Comparison of ENCODE assay signal across 31 cellular contexts in the genomic region with DNA sequence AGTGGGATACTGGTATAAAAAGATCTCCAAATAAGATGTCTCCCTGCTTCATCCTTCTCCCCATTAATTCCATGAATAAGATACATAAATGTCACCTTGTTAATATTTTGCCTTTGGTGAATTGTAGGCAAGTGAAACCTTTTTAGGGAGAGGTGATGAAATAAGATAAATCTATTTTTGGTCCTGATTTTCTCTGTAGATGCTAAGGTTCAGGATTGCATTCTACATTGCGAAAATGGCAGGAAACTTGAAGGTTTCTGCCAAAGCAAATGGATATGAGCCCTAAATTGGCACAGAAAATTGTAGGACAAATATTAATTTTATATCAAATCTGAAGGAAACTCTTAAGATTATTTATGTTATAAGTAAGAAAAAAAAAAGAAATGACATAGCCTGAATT.
"Had no signal": no experiment of that assay in that cellular context is flagged by ENCODE, and none has a peak within 500 bp of the region (broad histone marks: within the 10 kb centered on the region; RNA-seq: fewer than 3 reads in every experiment).

No MANE protein-coding gene starts in this region.

- ATAC-seq: natural killer cell; psoas muscle; right cardiac atrium; sciatic nerve; stimulated activated memory B cell treated with anti-CD40 and anti-IgM and Interleukin-4, amounts not matched to agents 10 μg/mL and 1 μg/mL and 100 μg/mL, for 72 hours; stimulated activated naive CD8-positive, alpha-beta T cell treated with anti-CD3 and anti-CD28 coated beads, Interleukin-15, amount 100 ng/mL, for 72 hours; stimulated activated naive CD8-positive, alpha-beta T cell treated with anti-CD3 and anti-CD28 coated beads, Interleukin-15, Interleukin-2, amounts not matched to agents 100 U/mL and 50 U/mL, for 24 hours; upper lobe of right lung had no signal

- H3K4me3 ChIP-seq: neural progenitor cell, ovary, psoas muscle, skin epidermis, smooth muscle cell, spleen, suprapubic skin, testis, tibial artery, transverse colon, upper lobe of right lung, uterus had no signal

- H2AFZ ChIP-seq: neural progenitor cell, parathyroid adenoma had no signal

- H3K4me3 Mint-ChIP-seq: natural killer cell; nephron; neural progenitor cell; stimulated activated memory B cell treated with anti-CD40 and anti-IgM and Interleukin-4, amounts not matched to agents 10 μg/mL and 1 μg/mL and 100 μg/mL, for 72 hours; stimulated activated naive CD8-positive, alpha-beta T cell treated with anti-CD3 and anti-CD28 coated beads, Interleukin-15, amount 100 ng/mL, for 72 hours; type B pancreatic cell had no signal

- H3K79me2 ChIP-seq: parathyroid adenoma had no signal

- DNase-seq: natural killer cell; occipital lobe; ovary; posterior cingulate gyrus; psoas muscle; right cardiac atrium; spleen; stimulated activated CD4-positive, alpha-beta T cell treated with anti-CD3 and anti-CD28 coated beads, Interleukin-12 subunit alpha, Interleukin-12 subunit beta, amount 100 ng/mL, for 4 hours; stimulated activated CD4-positive, alpha-beta T cell treated with anti-CD3 and anti-CD28 coated beads, Interleukin-1b, Interleukin-23, amount 100 ng/mL, for 48 hours; stimulated activated CD4-positive, alpha-beta T cell treated with anti-CD3 and anti-CD28 coated beads, Interleukin-4, amount 100 ng/mL, for 1 hour; stimulated activated CD4-positive, alpha-beta T cell treated with anti-CD3 and anti-CD28 coated beads, Interleukin-4, amount 100 ng/mL, for 4 hours; stimulated activated CD8-positive, alpha-beta memory T cell treated with anti-CD3 and anti-CD28 coated beads, Interleukin-4, amount 100 ng/mL, for 48 hours; stimulated activated naive CD4-positive, alpha-beta T cell; stimulated activated naive CD8-positive, alpha-beta T cell treated with anti-CD3 and anti-CD28 coated beads, Interleukin-15, amount 100 ng/mL, for 72 hours; stimulated activated naive CD8-positive, alpha-beta T cell treated with anti-CD3 and anti-CD28 coated beads, Interleukin-15, Interleukin-2, amounts not matched to agents 100 U/mL and 50 U/mL, for 24 hours; substantia nigra; testis; tibial artery; transverse colon; upper lobe of right lung; uterus had no signal

- H3K4me1 Mint-ChIP-seq: nephron; neural progenitor cell; stimulated activated memory B cell treated with anti-CD40 and anti-IgM and Interleukin-4, amounts not matched to agents 10 μg/mL and 1 μg/mL and 100 μg/mL, for 72 hours; stimulated activated naive CD8-positive, alpha-beta T cell treated with anti-CD3 and anti-CD28 coated beads, Interleukin-15, amount 100 ng/mL, for 72 hours had no signal

- H3K9ac ChIP-seq: neural progenitor cell, parathyroid adenoma had no signal

- H3K27ac ChIP-seq: neural progenitor cell, ovary, parathyroid adenoma, psoas muscle, skin epidermis, spleen, suprapubic skin, testis, tibial artery, transverse colon, upper lobe of right lung, uterus had no signal

- H3K9me3 ChIP-seq: ovary, psoas muscle, spleen, suprapubic skin, testis, tibial artery, transverse colon, upper lobe of right lung, uterus had no signal

- H3K36me3 Mint-ChIP-seq: natural killer cell; neural progenitor cell; stimulated activated memory B cell treated with anti-CD40 and anti-IgM and Interleukin-4, amounts not matched to agents 10 μg/mL and 1 μg/mL and 100 μg/mL, for 72 hours; type B pancreatic cell had no signal

- H3K36me3 ChIP-seq: neural progenitor cell, ovary, spleen, suprapubic skin, tibial artery, transverse colon, upper lobe of right lung, uterus had no signal

- H3K27me3 ChIP-seq: neural progenitor cell, ovary, spleen, suprapubic skin, testis, tibial artery, transverse colon, upper lobe of right lung, uterus had no signal

- H3K4me2 ChIP-seq: neural progenitor cell, smooth muscle cell had no signal

- H3K4me1 ChIP-seq: neural progenitor cell, parathyroid adenoma, psoas muscle, spleen, suprapubic skin, testis, tibial artery, transverse colon, upper lobe of right lung, uterus had no signal

- H3K27ac Mint-ChIP-seq: natural killer cell; nephron; neural progenitor cell; progenitor cell of endocrine pancreas; stimulated activated memory B cell treated with anti-CD40 and anti-IgM and Interleukin-4, amounts not matched to agents 10 μg/mL and 1 μg/mL and 100 μg/mL, for 72 hours; stimulated activated naive CD8-positive, alpha-beta T cell treated with anti-CD3 and anti-CD28 coated beads, Interleukin-15, amount 100 ng/mL, for 72 hours; type B pancreatic cell had no signal

- H3K27me3 Mint-ChIP-seq: progenitor cell of endocrine pancreas; stimulated activated memory B cell treated with anti-CD40 and anti-IgM and Interleukin-4, amounts not matched to agents 10 μg/mL and 1 μg/mL and 100 μg/mL, for 72 hours; stimulated activated naive CD8-positive, alpha-beta T cell treated with anti-CD3 and anti-CD28 coated beads, Interleukin-15, amount 100 ng/mL, for 72 hours had no signal

- H3K9me3 Mint-ChIP-seq: nephron; neural progenitor cell; stimulated activated memory B cell treated with anti-CD40 and anti-IgM and Interleukin-4, amounts not matched to agents 10 μg/mL and 1 μg/mL and 100 μg/mL, for 72 hours; stimulated activated naive CD8-positive, alpha-beta T cell treated with anti-CD3 and anti-CD28 coated beads, Interleukin-15, amount 100 ng/mL, for 72 hours; type B pancreatic cell had no signal
